1 cellular context compared by ENCODE assay signal in the genomic region with DNA sequence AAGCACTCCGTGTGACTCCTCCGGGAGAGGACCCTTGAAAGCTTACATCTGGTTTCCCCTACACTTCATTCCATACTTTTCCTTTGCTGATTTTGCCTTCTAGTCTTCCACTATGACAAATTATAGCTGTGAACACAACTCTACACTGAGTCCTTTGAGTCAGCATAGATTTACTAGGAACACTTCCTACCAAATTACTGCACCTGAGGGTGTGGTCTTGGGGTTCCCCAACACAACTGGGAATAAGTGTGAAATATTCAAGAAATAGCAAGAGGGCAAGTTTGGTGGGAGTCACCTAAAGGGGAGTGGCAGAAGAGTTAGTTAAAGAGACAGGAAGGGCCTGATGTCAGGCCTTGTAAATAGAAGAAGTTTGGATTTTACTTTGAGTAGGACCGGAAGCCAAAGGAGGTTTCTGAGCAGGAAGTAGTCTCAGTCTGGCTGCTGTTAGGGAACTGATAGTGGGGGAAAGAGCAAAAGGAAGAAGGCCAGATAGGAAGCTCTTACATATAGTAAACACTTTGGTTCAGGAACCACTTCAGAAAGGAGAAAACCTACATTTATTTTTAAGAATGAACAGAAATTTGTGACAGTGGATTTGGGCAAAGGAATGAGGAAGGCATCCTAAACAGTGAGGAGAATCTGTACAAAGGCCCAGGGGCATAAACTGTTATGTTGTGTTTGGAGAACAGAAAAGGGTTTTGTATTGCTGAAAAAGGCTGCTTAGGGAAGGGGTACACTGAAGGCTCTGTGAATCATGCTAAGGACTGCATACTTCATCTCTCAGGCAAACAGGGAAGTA.
TF ChIP-seq lines count a peak whose summit lies in the region.

No MANE protein-coding gene starts in this region.

TF ChIP-seq in K562, 482 proteins besides CTCF, POLR2A, EP300 and RAD21 (continued from another document and continues in another):
- TF ChIP-seq UBTF (IDR thresholded peaks at IDR 0.05; ENCODE audit: borderline replicate concordance in 1 of 2, low read depth in 2 of 2, low read length in 2 of 2) (no peak), ZNF668 (CRISPR knock-in tag; IDR thresholded peaks at IDR 0.05) (no peak), ZNF77 (CRISPR knock-in tag; IDR thresholded peaks at IDR 0.05) (no peak), MIER1 (IDR thresholded peaks at IDR 0.05; ENCODE audit: low read depth) (no peak), MBD2 (IDR thresholded peaks at IDR 0.05; ENCODE audit: borderline replicate concordance, low read depth) (no peak), E2F6 (IDR thresholded peaks at IDR 0.05; ENCODE audit: borderline replicate concordance in 1 of 2, extremely low read depth in 1 of 2, insufficient read depth in 1 of 2, insufficient read length in 1 of 2, low read depth in 1 of 2, low read length in 1 of 2, poor library complexity in 1 of 2, severe bottlenecking in 1 of 2) (no peak), ZNF699 (CRISPR knock-in tag; IDR thresholded peaks at IDR 0.05; ENCODE audit: insufficient replicate concordance) (no peak), XRCC4 (IDR thresholded peaks at IDR 0.05; ENCODE audit: extremely low read depth, insufficient read depth, insufficient read length) (no peak), ZNF165 (CRISPR knock-in tag; IDR thresholded peaks at IDR 0.05; ENCODE audit: borderline replicate concordance) (no peak), HDAC2 (IDR thresholded peaks at IDR 0.05) (no peak), GABPB1 (CRISPR knock-in tag; IDR thresholded peaks at IDR 0.05) (peak; percentile 35; the same call in 1 of the 2 replicates), HDAC1 (IDR thresholded peaks at IDR 0.05) (0 out of 4 replicates have a peak, but pooled peaks of 1 of the 2 experiments have one; percentile 28), SNIP1 (IDR thresholded peaks at IDR 0.05; ENCODE audit: low read depth) (no peak), KDM5B (IDR thresholded peaks at IDR 0.05; ENCODE audit: insufficient replicate concordance, low read depth, low read length) (no peak), ZNF584 (CRISPR knock-in tag; IDR thresholded peaks at IDR 0.05; ENCODE audit: low read depth) (peak; percentile 66; the same call in 1 of the 2 replicates), MCM3 (IDR thresholded peaks at IDR 0.05) (no peak), ZBTB5 (IDR thresholded peaks at IDR 0.05) (no peak), CREM (IDR thresholded peaks at IDR 0.05; ENCODE audit: low read depth) (no peak), NR4A1 (CRISPR knock-in tag; IDR thresholded peaks at IDR 0.05) (no peak), NR4A1 (tag; IDR thresholded peaks at IDR 0.05) (no peak), ETV5 (CRISPR knock-in tag; IDR thresholded peaks at IDR 0.05; ENCODE audit: low read depth) (peak; percentile 69), BRF2 (IDR thresholded peaks at IDR 0.05; ENCODE audit: borderline replicate concordance, insufficient read depth, insufficient read length) (no peak), HMG20B (CRISPR knock-in tag; IDR thresholded peaks at IDR 0.05) (no peak), E2F3 (CRISPR knock-in tag; IDR thresholded peaks at IDR 0.05) (no peak), SMARCA4 (IDR thresholded peaks at IDR 0.05) (peak; percentile 39; the same call in 1 of the 2 replicates), ZNF324 (CRISPR knock-in tag; IDR thresholded peaks at IDR 0.05) (no peak), FOSL1 (tag; conservative IDR thresholded peaks at IDR 0.05) (no peak), RNF2 (IDR thresholded peaks at IDR 0.05) (no peak), SRSF3 (IDR thresholded peaks at IDR 0.05; ENCODE audit: insufficient read depth, low read length) (no peak), CREB5 (CRISPR knock-in tag; IDR thresholded peaks at IDR 0.05) (no peak), ATF4 (CRISPR knock-in tag; IDR thresholded peaks at IDR 0.05) (no peak), CGGBP1 (CRISPR knock-in tag; IDR thresholded peaks at IDR 0.05) (no peak), C11orf30 (IDR thresholded peaks at IDR 0.05; ENCODE audit: low read depth) (no peak), FOXK2 (conservative IDR thresholded peaks at IDR 0.05 in 1 of 2, IDR thresholded peaks at IDR 0.05 in 1 of 2; ENCODE audit: low read depth in 2 of 2) (0 out of 4 replicates have a peak, but pooled peaks of 1 of the 2 experiments have one; percentile 13), SAP30 (IDR thresholded peaks at IDR 0.05; ENCODE audit: borderline replicate concordance, insufficient read depth, low read depth, low read length, poor library complexity, severe bottlenecking) (no peak), NFRKB (IDR thresholded peaks at IDR 0.05; ENCODE audit: low read depth) (0 out of 2 replicates have a peak, but pooled peaks have one; percentile 29), TFAM (CRISPR knock-in tag; conservative IDR thresholded peaks at IDR 0.05) (no peak), SMARCE1 (IDR thresholded peaks at IDR 0.05) (no peak), ZNF121 (CRISPR knock-in tag; conservative IDR thresholded peaks at IDR 0.05) (no peak), GTF2E2 (tag; IDR thresholded peaks at IDR 0.05) (no peak)
- TF ChIP-seq, protein P1, sequence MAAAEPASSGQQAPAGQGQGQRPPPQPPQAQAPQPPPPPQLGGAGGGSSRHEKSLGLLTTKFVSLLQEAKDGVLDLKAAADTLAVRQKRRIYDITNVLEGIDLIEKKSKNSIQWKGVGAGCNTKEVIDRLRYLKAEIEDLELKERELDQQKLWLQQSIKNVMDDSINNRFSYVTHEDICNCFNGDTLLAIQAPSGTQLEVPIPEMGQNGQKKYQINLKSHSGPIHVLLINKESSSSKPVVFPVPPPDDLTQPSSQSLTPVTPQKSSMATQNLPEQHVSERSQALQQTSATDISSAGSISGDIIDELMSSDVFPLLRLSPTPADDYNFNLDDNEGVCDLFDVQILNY (CRISPR knock-in tag; IDR thresholded peaks at IDR 0.05), result no peak
- TF ChIP-seq, protein P2, sequence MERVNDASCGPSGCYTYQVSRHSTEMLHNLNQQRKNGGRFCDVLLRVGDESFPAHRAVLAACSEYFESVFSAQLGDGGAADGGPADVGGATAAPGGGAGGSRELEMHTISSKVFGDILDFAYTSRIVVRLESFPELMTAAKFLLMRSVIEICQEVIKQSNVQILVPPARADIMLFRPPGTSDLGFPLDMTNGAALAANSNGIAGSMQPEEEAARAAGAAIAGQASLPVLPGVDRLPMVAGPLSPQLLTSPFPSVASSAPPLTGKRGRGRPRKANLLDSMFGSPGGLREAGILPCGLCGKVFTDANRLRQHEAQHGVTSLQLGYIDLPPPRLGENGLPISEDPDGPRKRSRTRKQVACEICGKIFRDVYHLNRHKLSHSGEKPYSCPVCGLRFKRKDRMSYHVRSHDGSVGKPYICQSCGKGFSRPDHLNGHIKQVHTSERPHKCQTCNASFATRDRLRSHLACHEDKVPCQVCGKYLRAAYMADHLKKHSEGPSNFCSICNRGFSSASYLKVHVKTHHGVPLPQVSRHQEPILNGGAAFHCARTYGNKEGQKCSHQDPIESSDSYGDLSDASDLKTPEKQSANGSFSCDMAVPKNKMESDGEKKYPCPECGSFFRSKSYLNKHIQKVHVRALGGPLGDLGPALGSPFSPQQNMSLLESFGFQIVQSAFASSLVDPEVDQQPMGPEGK (CRISPR knock-in tag; IDR thresholded peaks at IDR 0.05; ENCODE audit: borderline replicate concordance), result no peak
- TF ChIP-seq, protein P3, sequence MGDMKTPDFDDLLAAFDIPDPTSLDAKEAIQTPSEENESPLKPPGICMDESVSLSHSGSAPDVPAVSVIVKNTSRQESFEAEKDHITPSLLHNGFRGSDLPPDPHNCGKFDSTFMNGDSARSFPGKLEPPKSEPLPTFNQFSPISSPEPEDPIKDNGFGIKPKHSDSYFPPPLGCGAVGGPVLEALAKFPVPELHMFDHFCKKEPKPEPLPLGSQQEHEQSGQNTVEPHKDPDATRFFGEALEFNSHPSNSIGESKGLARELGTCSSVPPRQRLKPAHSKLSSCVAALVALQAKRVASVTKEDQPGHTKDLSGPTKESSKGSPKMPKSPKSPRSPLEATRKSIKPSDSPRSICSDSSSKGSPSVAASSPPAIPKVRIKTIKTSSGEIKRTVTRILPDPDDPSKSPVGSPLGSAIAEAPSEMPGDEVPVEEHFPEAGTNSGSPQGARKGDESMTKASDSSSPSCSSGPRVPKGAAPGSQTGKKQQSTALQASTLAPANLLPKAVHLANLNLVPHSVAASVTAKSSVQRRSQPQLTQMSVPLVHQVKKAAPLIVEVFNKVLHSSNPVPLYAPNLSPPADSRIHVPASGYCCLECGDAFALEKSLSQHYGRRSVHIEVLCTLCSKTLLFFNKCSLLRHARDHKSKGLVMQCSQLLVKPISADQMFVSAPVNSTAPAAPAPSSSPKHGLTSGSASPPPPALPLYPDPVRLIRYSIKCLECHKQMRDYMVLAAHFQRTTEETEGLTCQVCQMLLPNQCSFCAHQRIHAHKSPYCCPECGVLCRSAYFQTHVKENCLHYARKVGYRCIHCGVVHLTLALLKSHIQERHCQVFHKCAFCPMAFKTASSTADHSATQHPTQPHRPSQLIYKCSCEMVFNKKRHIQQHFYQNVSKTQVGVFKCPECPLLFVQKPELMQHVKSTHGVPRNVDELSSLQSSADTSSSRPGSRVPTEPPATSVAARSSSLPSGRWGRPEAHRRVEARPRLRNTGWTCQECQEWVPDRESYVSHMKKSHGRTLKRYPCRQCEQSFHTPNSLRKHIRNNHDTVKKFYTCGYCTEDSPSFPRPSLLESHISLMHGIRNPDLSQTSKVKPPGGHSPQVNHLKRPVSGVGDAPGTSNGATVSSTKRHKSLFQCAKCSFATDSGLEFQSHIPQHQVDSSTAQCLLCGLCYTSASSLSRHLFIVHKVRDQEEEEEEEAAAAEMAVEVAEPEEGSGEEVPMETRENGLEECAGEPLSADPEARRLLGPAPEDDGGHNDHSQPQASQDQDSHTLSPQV (IDR thresholded peaks at IDR 0.05), result 0 out of 2 replicates have a peak, but pooled peaks have one; percentile 13
